Comparison of ENCODE assay signal across 13 cellular contexts in genomic region chr9:124665391-124666058, GRCh38.
DNase-seq lines count a peak whose midpoint lies in the region; ATAC-seq and TF ChIP-seq lines count a peak whose summit lies in the region.
"Had no signal": no experiment of that assay in that cellular context is flagged by ENCODE, and none has a peak within 500 bp of the region (broad histone marks: within the 10 kb centered on the region; RNA-seq: fewer than 3 reads in every experiment).

No MANE protein-coding gene starts in this region.

- intact Hi-C loops in posterior cingulate gyrus (cut with DNase I): no loop called here

- no peak for TF ChIP-seq CTCF in HFF-Myc (IDR thresholded peaks at IDR 0.05; ENCODE audit: low read depth, low read length, missing control alignments)

- peak; percentile 42 for DNase-seq in ACHN
- DNase-seq in HFF-Myc (ENCODE audit: extremely low read depth, low read depth): peak; percentile 14
- DNase-seq in astrocyte of the hippocampus (ENCODE audit: low read depth, low spot score): peak; percentile 33
- no peak for DNase-seq in left lobe of liver (ENCODE audit: low spot score)
- no peak for DNase-seq in posterior cingulate gyrus
- DNase-seq: activated CD4-positive, alpha-beta T cell treated with anti-CD3 and anti-CD28 coated beads for 48 hours; naive thymus-derived CD8-positive, alpha-beta T cell; NCI-H1417 treated with DMSO at 0.1 percent for 48 hours; NK-92 treated with Interleukin-12 subunit alpha and Interleukin-12 subunit beta, amount 100 ng/mL, for 24 hours had no signal

- ATAC-seq in left lobe of liver (peak; percentile 60), GM19397 (IDR thresholded peaks at IDR 0.05; ENCODE audit: unreplicated experiment) (no peak), GM21737 (IDR thresholded peaks at IDR 0.05; ENCODE audit: unreplicated experiment) (no peak), GM21723 (IDR thresholded peaks at IDR 0.05; ENCODE audit: unreplicated experiment) (no peak)
- ATAC-seq: naive thymus-derived CD8-positive, alpha-beta T cell had no signal

- in situ Hi-C loops in ACHN (cut with HindIII; ENCODE audit: low pct_ligation_motif_present, low pct_unique_long_range_greater_than_20kb, low sequenced_read_pairs): no loop called here

- no peak overlapping the region for H3K4me3 ChIP-seq in HFF-Myc (replicated peaks; ENCODE audit: low read depth, low read length)
- H3K4me3 ChIP-seq: cardiac muscle cell had no signal

Comparison
In these comparisons a context has a peak if more than half of its experiments do, and no peak if none do; other contexts are left out.
1. DNase-seq: peak in ACHN (single experiment), HFF-Myc (single experiment) and astrocyte of the hippocampus (single experiment); none in left lobe of liver (single experiment) and posterior cingulate gyrus (0 of 10).